In genomic region chr11:76761959-76762358, GRCh38 we compare ENCODE assay signal across 3 cellular contexts.
TF ChIP-seq lines count a peak whose summit lies in the region.

No MANE protein-coding gene starts in this region.

TF ChIP-seq in HepG2, 621 proteins besides CTCF, POLR2A, EP300 and RAD21:
- TF ChIP-seq MAFK (conservative IDR thresholded peaks at IDR 0.05 in 1 of 2, IDR thresholded peaks at IDR 0.05 in 1 of 2; ENCODE audit: low read length in 2 of 2) (peak; percentile 75 to 83), ARHGAP35 (CRISPR knock-in tag; IDR thresholded peaks at IDR 0.05; ENCODE audit: borderline replicate concordance) (no peak), MAFF (IDR thresholded peaks at IDR 0.05; ENCODE audit: low read depth, low read length) (peak; percentile 68)
TF ChIP-seq in HepG2: peak in this region for 2.

TF ChIP-seq in IMR-90, 13 proteins besides CTCF, POLR2A, EP300 and RAD21:
- no peak for TF ChIP-seq RCOR1 (IDR thresholded peaks at IDR 0.05; ENCODE audit: insufficient replicate concordance, low read length)
- TF ChIP-seq CHD1 (IDR thresholded peaks at IDR 0.05; ENCODE audit: low read depth, low read length): no peak
- TF ChIP-seq MAFK (IDR thresholded peaks at IDR 0.05; ENCODE audit: low read depth, low read length): peak; percentile 42; the same call in 1 of the 2 replicates
- TF ChIP-seq BHLHE40 (IDR thresholded peaks at IDR 0.05; ENCODE audit: low read depth, low read length): no peak
- no peak for TF ChIP-seq MXI1 (IDR thresholded peaks at IDR 0.05; ENCODE audit: borderline replicate concordance, low read depth, low read length)
- no peak for TF ChIP-seq USF2 (IDR thresholded peaks at IDR 0.05; ENCODE audit: low read depth, low read length)

TF ChIP-seq in liver, 16 proteins besides CTCF, POLR2A, EP300 and RAD21:
- TF ChIP-seq REST (IDR thresholded peaks at IDR 0.05): no peak
- TF ChIP-seq RXRA (IDR thresholded peaks at IDR 0.05): no peak
- TF ChIP-seq HNF4A (conservative IDR thresholded peaks at IDR 0.05): peak; percentile 26 to 37
- TF ChIP-seq TAF1 (conservative IDR thresholded peaks at IDR 0.05): no peak
TF ChIP-seq in liver: peak in this region for 1.
